Comparison of ENCODE assay signal across 16 cellular contexts in genomic region chr18:22822841-22823508, GRCh38.
DNase-seq lines count a peak whose midpoint lies in the region; ATAC-seq and TF ChIP-seq lines count a peak whose summit lies in the region.
"Had no signal": no experiment of that assay in that cellular context is flagged by ENCODE, and none has a peak within 500 bp of the region (broad histone marks: within the 10 kb centered on the region; RNA-seq: fewer than 3 reads in every experiment).

No MANE protein-coding gene starts in this region.

- no peak overlapping the region for H3K4me3 ChIP-seq in KMS-11 (IDR thresholded peaks at IDR 0.05; ENCODE audit: insufficient read depth, low read depth, low read length)
- no peak overlapping the region for H3K4me3 ChIP-seq in upper lobe of right lung
- H3K4me3 ChIP-seq: cardiac muscle cell, esophagus squamous epithelium, K562, smooth muscle cell had no signal

- ATAC-seq in GM18502 (IDR thresholded peaks at IDR 0.05; ENCODE audit: poor library complexity, unreplicated experiment) = peak; percentile 88
- peak; percentile 87 for ATAC-seq in GM19468 (IDR thresholded peaks at IDR 0.05; ENCODE audit: extremely low read depth, unreplicated experiment)
- ATAC-seq in HG02938 (IDR thresholded peaks at IDR 0.05; ENCODE audit: unreplicated experiment) = peak; percentile 92
- no peak for ATAC-seq in effector memory CD8-positive, alpha-beta T cell (replicated peaks)
- no peak for ATAC-seq in T-helper 17 cell
- no peak for ATAC-seq in upper lobe of right lung
- ATAC-seq: K562; naive thymus-derived CD8-positive, alpha-beta T cell had no signal

- no peaks in the 10 kb centered on the region for H4K20me1 ChIP-seq in KMS-11 (ENCODE audit: insufficient read depth)

- no peak for DNase-seq in effector memory CD8-positive, alpha-beta T cell
- DNase-seq in T-helper 17 cell = no peak
- DNase-seq in upper lobe of right lung = no peak
- DNase-seq in immature natural killer cell = no peak
- DNase-seq: AML-193; esophagus squamous epithelium; naive thymus-derived CD8-positive, alpha-beta T cell; NCI-H2227 treated with DMSO at 0.1 percent for 48 hours; SHP77 treated with DMSO at 0.1 percent for 48 hours had no signal

- H3K27ac ChIP-seq in KMS-11 (peak overlapping the region; percentile 39), upper lobe of right lung (no peak overlapping the region)
- H3K27ac ChIP-seq: cardiac muscle cell, esophagus squamous epithelium had no signal

- H3K9me3 Mint-ChIP-seq in effector memory CD8-positive, alpha-beta T cell = no peaks in the 10 kb centered on the region
- no peaks in the 10 kb centered on the region for H3K9me3 Mint-ChIP-seq in immature natural killer cell
- H3K9me3 Mint-ChIP-seq: naive thymus-derived CD8-positive, alpha-beta T cell had no signal

- H3K4me1 Mint-ChIP-seq in effector memory CD8-positive, alpha-beta T cell (ENCODE audit: low read depth in 2 of 2) = no peaks in the 10 kb centered on the region
- no peaks in the 10 kb centered on the region for H3K4me1 Mint-ChIP-seq in T-helper 17 cell
- no peaks in the 10 kb centered on the region for H3K4me1 Mint-ChIP-seq in immature natural killer cell
- H3K4me1 Mint-ChIP-seq: naive thymus-derived CD8-positive, alpha-beta T cell had no signal

- no peak overlapping the region for H3K27ac Mint-ChIP-seq in effector memory CD8-positive, alpha-beta T cell
- H3K27ac Mint-ChIP-seq in T-helper 17 cell = no peak overlapping the region
- H3K27ac Mint-ChIP-seq in immature natural killer cell = no peak overlapping the region
- H3K27ac Mint-ChIP-seq: naive thymus-derived CD8-positive, alpha-beta T cell had no signal

- intact Hi-C loops in upper lobe of right lung (cut with DNase I) = no loop called here

- peak overlapping the region; percentile 73 for H3K4me2 ChIP-seq in KMS-11
- H3K4me2 ChIP-seq: smooth muscle cell had no signal

- H3K36me3 Mint-ChIP-seq in effector memory CD8-positive, alpha-beta T cell (ENCODE audit: insufficient read depth) = no peaks in the 10 kb centered on the region
- H3K36me3 Mint-ChIP-seq in T-helper 17 cell (ENCODE audit: low read depth) (no peaks in the 10 kb centered on the region), immature natural killer cell (no peaks in the 10 kb centered on the region)
- H3K36me3 Mint-ChIP-seq: naive thymus-derived CD8-positive, alpha-beta T cell had no signal

- peak overlapping the region; percentile 19; the same call in 1 of the 2 replicates for H2AFZ ChIP-seq in KMS-11 (ENCODE audit: low read depth)

- peaks cover 41% of the 10 kb centered on the region for H3K4me1 ChIP-seq in KMS-11 (ENCODE audit: low read depth, poor library complexity, severe bottlenecking)
- H3K4me1 ChIP-seq in upper lobe of right lung = no peaks in the 10 kb centered on the region

- H3K27me3 Mint-ChIP-seq in effector memory CD8-positive, alpha-beta T cell = peaks cover 13 to 14% of the 10 kb centered on the region in 2 donors
- H3K27me3 Mint-ChIP-seq in T-helper 17 cell (peaks cover 15% of the 10 kb centered on the region), immature natural killer cell (ENCODE audit: low read depth in 3 of 3) (peaks cover 0 to 7% (median 6%) of the 10 kb centered on the region in 3 donors)

- peak overlapping the region; percentile 19; the same call in 1 of the 2 replicates for H3K9ac ChIP-seq in KMS-11

- no peak overlapping the region for H3K4me3 Mint-ChIP-seq in effector memory CD8-positive, alpha-beta T cell
- H3K4me3 Mint-ChIP-seq in T-helper 17 cell (no peak overlapping the region), immature natural killer cell (no peak overlapping the region)
- H3K4me3 Mint-ChIP-seq: naive thymus-derived CD8-positive, alpha-beta T cell had no signal

- no peaks in the 10 kb centered on the region for H3K9me3 ChIP-seq in T-helper 17 cell (ENCODE audit: control insufficient read depth, low read length, poor library complexity, severe bottlenecking)
- no peaks in the 10 kb centered on the region for H3K9me3 ChIP-seq in upper lobe of right lung
- H3K9me3 ChIP-seq: esophagus squamous epithelium had no signal

- TF ChIP-seq CTCF in KMS-11 (conservative IDR thresholded peaks at IDR 0.05; ENCODE audit: low read depth, low read length) (no peak), upper lobe of right lung (IDR thresholded peaks at IDR 0.05) (no peak)

- H3K36me3 ChIP-seq in KMS-11 (ENCODE audit: insufficient read depth) = no peaks in the 10 kb centered on the region
- H3K36me3 ChIP-seq in upper lobe of right lung = no peaks in the 10 kb centered on the region
- H3K36me3 ChIP-seq: cardiac muscle cell, esophagus squamous epithelium had no signal

- H3K79me2 ChIP-seq in KMS-11 (ENCODE audit: insufficient read depth, low read depth) = no peaks in the 10 kb centered on the region

- H3K27me3 ChIP-seq in KMS-11 (ENCODE audit: insufficient read depth, low read depth) = no peaks in the 10 kb centered on the region
- H3K27me3 ChIP-seq in upper lobe of right lung = no peaks in the 10 kb centered on the region
- H3K27me3 ChIP-seq: cardiac muscle cell had no signal

Comparison
In these comparisons a context has a peak if more than half of its experiments do, and no peak if none do; other contexts are left out.
1. ATAC-seq: peak in GM18502 (single experiment), GM19468 (single experiment) and HG02938 (single experiment); none in effector memory CD8-positive, alpha-beta T cell (single experiment), T-helper 17 cell (single experiment) and upper lobe of right lung (single experiment).